8 cellular contexts compared by ENCODE assay signal in genomic region chrX:37685452-37686347, GRCh38. TPM values are rescaled to one million over a fixed set of nuclear protein-coding genes. Genes with fewer than 3 reads are reported as not detected.
DNase-seq lines count a peak whose midpoint lies in the region; ATAC-seq, FAIRE-seq and TF ChIP-seq lines count a peak whose summit lies in the region.

Gene XK (plus strand): TSS chrX:37685791. CDS start chrX:37685962, 171 bp downstream.

- no peaks in the 10 kb centered on the region for H3K9me3 ChIP-seq in AG04450 (ENCODE audit: control insufficient read depth, insufficient read depth, low read length)
- H3K9me3 ChIP-seq in Panc1 (ENCODE audit: control insufficient read depth, insufficient read depth, low read depth, low read length), result no peaks in the 10 kb centered on the region
- no peaks in the 10 kb centered on the region for H3K9me3 ChIP-seq in heart left ventricle
- no peaks in the 10 kb centered on the region for H3K9me3 ChIP-seq in pancreas

- intact Hi-C loops in Panc1 (cut with micrococcal nuclease; ENCODE audit: unreplicated experiment) (no loop called here), heart left ventricle (cut with DNase I) (loop anchor here in 2 of 10 donors (10.0 kb wide), 2 partner anchors 81 to 111 kb away; partner anchors contain the start of gene LANCL3 (in 1 of the 2)), pancreas (cut with DNase I) (no loop called here)

- H3K36me3 ChIP-seq in Panc1 (ENCODE audit: control insufficient read depth, insufficient read depth, low read length) (no peaks in the 10 kb centered on the region), heart left ventricle (no peaks in the 10 kb centered on the region), pancreas (no peaks in the 10 kb centered on the region)

- no peak for FAIRE-seq in pancreas (lab: Jason Lieb, UNC)

- DNase-seq in AG04450 (ENCODE audit: low read depth, low spot score), result no peak
- DNase-seq in Panc1 (ENCODE audit: low read depth, low spot score), result no peak
- DNase-seq in heart left ventricle, result peak; percentile 18 to 74 (median 52)
- peak; percentile 64 to 85 (median 74) for DNase-seq in pancreas
- DNase-seq in UCSD-AML1 (lab: John Stamatoyannopoulos, UW; ENCODE audit: unreplicated experiment), result no peak

- TF ChIP-seq POLR2A in heart left ventricle (IDR thresholded peaks at IDR 0.05), result no peak

- peak within 1 kb of the TSS; percentile 70 for H3K4me3 Mint-ChIP-seq in activated naive CD8-positive, alpha-beta T cell

- no peaks in the 10 kb centered on the region for H3K36me3 Mint-ChIP-seq in activated naive CD8-positive, alpha-beta T cell

- peak within 1 kb of the TSS; percentile 57 for H3K4me3 ChIP-seq in AG04450 (ENCODE audit: low read depth, low read length)
- peak within 1 kb of the TSS; percentile 37 to 42 for H3K4me3 ChIP-seq in Panc1 (ENCODE audit: low read depth in 2 of 2, low read length in 2 of 2)
- H3K4me3 ChIP-seq in heart left ventricle, result peak within 1 kb of the TSS in 11 of 12 donors; percentile 39 to 63 (median 56)
- peak within 1 kb of the TSS; percentile 13 to 47 (median 28) for H3K4me3 ChIP-seq in pancreas

- POLR2A ChIA-PET in AG04450 (lab: Yijun Ruan, JAX) (no interaction called here), Panc1 (lab: Charles Lee) (interaction anchor here (0.6 kb wide), 2 partner anchors 22 to 113 kb away, joined by 3 to 11 read pairs; no protein-coding TSS in a partner anchor)

- WGBS in heart left ventricle, 4 donors, result 3 to 49% (median 20%) methylated on average over 36 to 96 of the region's 96 CpGs
- WGBS in pancreas, 2 donors, result 2 to 25% methylated on average over 75 to 96 of the region's 96 CpGs

- ATAC-seq in GM18868 (IDR thresholded peaks at IDR 0.05; ENCODE audit: unreplicated experiment) (peak; percentile 84), HG03571 (IDR thresholded peaks at IDR 0.05; ENCODE audit: unreplicated experiment) (peak; percentile 66), Panc1 (peak; percentile 92), heart left ventricle (peak; percentile 48 to 86 (median 72)), pancreas (peak; percentile 72 to 85 (median 73))

- peaks cover 3% of the 10 kb centered on the region for H3K27me3 Mint-ChIP-seq in activated naive CD8-positive, alpha-beta T cell

- TF ChIP-seq CTCF in AG04450 (IDR thresholded peaks at IDR 0.05; ENCODE audit: low read depth, low read length) (no peak), Panc1 (IDR thresholded peaks at IDR 0.05) (no peak), heart left ventricle (IDR thresholded peaks at IDR 0.05) (no peak), pancreas (IDR thresholded peaks at IDR 0.05) (no peak)

- no peak within 1 kb of the TSS for H3K27ac Mint-ChIP-seq in activated naive CD8-positive, alpha-beta T cell

- H3K27ac ChIP-seq in AG04450 (ENCODE audit: low read depth, low read length), result no peak within 1 kb of the TSS
- H3K27ac ChIP-seq in Panc1 (ENCODE audit: low read length), result no peak within 1 kb of the TSS
- H3K27ac ChIP-seq in heart left ventricle, result peak within 1 kb of the TSS; percentile 51 to 89 (median 78)
- H3K27ac ChIP-seq in pancreas, result peak within 1 kb of the TSS; percentile 69 to 84 (median 78)

- CTCF ChIA-PET in AG04450 (lab: Charles Lee) (no interaction called here), Panc1 (lab: Charles Lee) (no interaction called here)

- in situ Hi-C loops in Panc1 (cut with HindIII; ENCODE audit: low pct_unique_long_range_greater_than_20kb, low sequenced_read_pairs), result no loop called here

- H3K9me3 Mint-ChIP-seq in activated naive CD8-positive, alpha-beta T cell (ENCODE audit: low read depth), result no peaks in the 10 kb centered on the region

- H3K4me1 ChIP-seq in Panc1 (ENCODE audit: control insufficient read depth, insufficient read depth, low read length) (no peaks in the 10 kb centered on the region), heart left ventricle (peaks cover 0 to 3% (median 0%) of the 10 kb centered on the region in 12 donors), pancreas (peaks cover 0 to 4% (median 0%) of the 10 kb centered on the region in 3 donors)

- H3K4me1 Mint-ChIP-seq in activated naive CD8-positive, alpha-beta T cell (ENCODE audit: low read depth), result no peaks in the 10 kb centered on the region

- H3K27me3 ChIP-seq in AG04450 (ENCODE audit: control insufficient read depth, insufficient read depth, low read length), result no peaks in the 10 kb centered on the region
- H3K27me3 ChIP-seq in Panc1 (ENCODE audit: control insufficient read depth, insufficient read depth, low read length), result no peaks in the 10 kb centered on the region
- H3K27me3 ChIP-seq in heart left ventricle, result peaks cover 0 to 14% (median 0%) of the 10 kb centered on the region in 9 donors
- peaks cover 0 to 15% (median 3%) of the 10 kb centered on the region in 4 donors for H3K27me3 ChIP-seq in pancreas

- BruUV-seq in Panc1 (replicated peaks; lab: Mats Ljungman, UMichigan), result no TSS peak

RNA-seq across cellular contexts. Expression of gene XK, which starts in this region (rescaled TPM):
- polyA plus RNA-seq in AG04450 (2011; rRNA removed) (0.07 and 0.11 TPM in 2 replicates), heart left ventricle (1 to 10 TPM; 2.6 to 4.3 TPM), pancreas (1 to 10 TPM; 1.2 to 1.3 TPM)
- polyA minus RNA-seq in AG04450 (2011; rRNA and poly(A)+ RNA removed), result 0.09 and 0.30 TPM in 2 replicates
- total RNA-seq in Panc1 (2021; ENCODE audit: unreplicated experiment) (1.3 TPM), heart left ventricle (10 to 100 TPM in 5 of 9 donors, 1 to 10 TPM in 4; 5.0 to 16.4 (median 10.8) TPM), pancreas (1 to 10 TPM; 3.1 to 5.4 (median 4.1) TPM)
- polyA plus RNA-seq in Panc1 (2012; ENCODE audit: insufficient read length), result 0.56 TPM

Comparison
In these comparisons a context has a peak if more than half of its experiments do, and no peak if none do; other contexts are left out.
1. DNase-seq: peak in heart left ventricle (5 of 5) and pancreas (6 of 6); none in AG04450 (single experiment), Panc1 (single experiment) and UCSD-AML1 (single experiment).
2. H3K27ac ChIP-seq: peak in heart left ventricle (12 of 12) and pancreas (4 of 4); none in AG04450 (single experiment) and Panc1 (single experiment).
3. Peak in every context shown above with its lines, with median percentiles within 50 percentile points of each other: H3K4me3 ChIP-seq and ATAC-seq.